In genomic region chr12:15497621-15498285, GRCh38 we compare ENCODE assay signal across 1 cellular context.
TF ChIP-seq lines count a peak whose summit lies in the region.

No MANE protein-coding gene starts in this region.

TF ChIP-seq in SK-N-SH treated with all-trans-retinoic acid at 6 μM for 48 hours, 23 proteins besides CTCF, POLR2A, EP300 and RAD21 (continued from another document):
- TF ChIP-seq, protein P1, sequence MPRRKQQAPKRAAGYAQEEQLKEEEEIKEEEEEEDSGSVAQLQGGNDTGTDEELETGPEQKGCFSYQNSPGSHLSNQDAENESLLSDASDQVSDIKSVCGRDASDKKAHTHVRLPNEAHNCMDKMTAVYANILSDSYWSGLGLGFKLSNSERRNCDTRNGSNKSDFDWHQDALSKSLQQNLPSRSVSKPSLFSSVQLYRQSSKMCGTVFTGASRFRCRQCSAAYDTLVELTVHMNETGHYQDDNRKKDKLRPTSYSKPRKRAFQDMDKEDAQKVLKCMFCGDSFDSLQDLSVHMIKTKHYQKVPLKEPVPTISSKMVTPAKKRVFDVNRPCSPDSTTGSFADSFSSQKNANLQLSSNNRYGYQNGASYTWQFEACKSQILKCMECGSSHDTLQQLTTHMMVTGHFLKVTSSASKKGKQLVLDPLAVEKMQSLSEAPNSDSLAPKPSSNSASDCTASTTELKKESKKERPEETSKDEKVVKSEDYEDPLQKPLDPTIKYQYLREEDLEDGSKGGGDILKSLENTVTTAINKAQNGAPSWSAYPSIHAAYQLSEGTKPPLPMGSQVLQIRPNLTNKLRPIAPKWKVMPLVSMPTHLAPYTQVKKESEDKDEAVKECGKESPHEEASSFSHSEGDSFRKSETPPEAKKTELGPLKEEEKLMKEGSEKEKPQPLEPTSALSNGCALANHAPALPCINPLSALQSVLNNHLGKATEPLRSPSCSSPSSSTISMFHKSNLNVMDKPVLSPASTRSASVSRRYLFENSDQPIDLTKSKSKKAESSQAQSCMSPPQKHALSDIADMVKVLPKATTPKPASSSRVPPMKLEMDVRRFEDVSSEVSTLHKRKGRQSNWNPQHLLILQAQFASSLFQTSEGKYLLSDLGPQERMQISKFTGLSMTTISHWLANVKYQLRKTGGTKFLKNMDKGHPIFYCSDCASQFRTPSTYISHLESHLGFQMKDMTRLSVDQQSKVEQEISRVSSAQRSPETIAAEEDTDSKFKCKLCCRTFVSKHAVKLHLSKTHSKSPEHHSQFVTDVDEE (CRISPR knock-in tag; IDR thresholded peaks at IDR 0.05) = no peak
- TF ChIP-seq PATZ1 (CRISPR knock-in tag; IDR thresholded peaks at IDR 0.05; ENCODE audit: borderline replicate concordance) = no peak
- no peak for TF ChIP-seq ZNF8 (CRISPR knock-in tag; IDR thresholded peaks at IDR 0.05)
- no peak for TF ChIP-seq ISL1 (CRISPR knock-in tag; IDR thresholded peaks at IDR 0.05)
- no peak for TF ChIP-seq PPARA (CRISPR knock-in tag; IDR thresholded peaks at IDR 0.05; ENCODE audit: borderline replicate concordance)
TF ChIP-seq in SK-N-SH treated with all-trans-retinoic acid at 6 μM for 48 hours: peak in this region for 0.
